15 cellular contexts compared by ENCODE assay signal in the genomic region with DNA sequence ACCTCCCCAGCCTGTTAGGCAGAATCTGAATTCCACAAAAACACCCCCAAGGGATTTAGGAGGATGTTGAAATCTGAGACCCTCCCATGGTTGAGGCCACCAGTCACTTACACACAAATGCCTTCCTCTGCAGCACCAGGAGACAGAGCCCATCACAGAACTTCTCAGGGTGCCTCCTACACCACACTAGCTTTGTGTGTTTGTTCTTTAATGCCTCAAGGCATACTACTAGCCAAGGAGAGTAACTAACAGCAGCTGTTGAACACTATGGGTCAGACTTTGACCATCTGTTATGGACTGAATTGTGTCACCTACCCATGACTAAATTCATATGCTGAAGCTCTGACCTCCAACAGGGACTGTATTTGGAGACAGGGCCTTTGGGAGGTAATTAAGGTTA. TPM values are rescaled to one million over a fixed set of nuclear protein-coding genes. Genes with fewer than 3 reads are reported as not detected.
A peak's percentile ranks its signal among the peaks of the same experiment; 100 is the strongest.
DNase-seq lines count a peak whose midpoint lies in the region; ATAC-seq lines count a peak whose summit lies in the region.
"Had no signal": no experiment of that assay in that cellular context is flagged by ENCODE, and none has a peak within 500 bp of the region (broad histone marks: within the 10 kb centered on the region; RNA-seq: fewer than 3 reads in every experiment).

No MANE protein-coding gene starts in this region.

- CTCF ChIA-PET in activated CD8-positive, alpha-beta memory T cell treated with anti-CD3 and anti-CD28 coated beads, Interleukin-2, amount 10 ng/mL, durations not matched to agents 7 days and 5 days (lab: Charles Lee), result interaction anchor here (1.8 kb wide), 1 partner anchor 8 kb away, joined by 6 read pairs; no protein-coding TSS in a partner anchor

- no peak for DNase-seq in activated CD8-positive, alpha-beta memory T cell treated with anti-CD3 and anti-CD28 coated beads, Interleukin-2, amount 10 ng/mL, durations not matched to agents 7 days and 5 days
- no peak for DNase-seq in activated CD8-positive, alpha-beta memory T cell treated with anti-CD3 and anti-CD28 coated beads, Interleukin-2, amount 50 U/mL, for 4 hours
- peak; percentile 25 for DNase-seq in SK-MEL-5 (ENCODE audit: low read depth, low spot score)
- DNase-seq in left colon, result no peak
- no peak for DNase-seq in NCI-H2227 (lab: John Stamatoyannopoulos, UW; ENCODE audit: unreplicated experiment)
- no peak for DNase-seq in pons (ENCODE audit: low spot score)
- no peak for DNase-seq in NCI-H526 treated with DMSO at 0.1 percent for 48 hours (lab: John Stamatoyannopoulos, UW)
- DNase-seq: activated naive CD8-positive, alpha-beta T cell treated with anti-CD3 and anti-CD28 coated beads for 36 hours; CD8-positive, alpha-beta memory T cell; NCI-H1694; stomach had no signal

- H3K4me1 Mint-ChIP-seq in activated CD8-positive, alpha-beta memory T cell treated with anti-CD3 and anti-CD28 coated beads, Interleukin-2, amount 10 ng/mL, durations not matched to agents 7 days and 5 days, result peaks cover 17% of the 10 kb centered on the region
- peaks cover 26% of the 10 kb centered on the region for H3K4me1 Mint-ChIP-seq in stimulated activated memory B cell treated with anti-CD40 and anti-IgM and Interleukin-4, amounts not matched to agents 10 μg/mL and 1 μg/mL and 100 μg/mL, for 72 hours
- H3K4me1 Mint-ChIP-seq: brain had no signal

- H3K4me3 Mint-ChIP-seq in activated CD8-positive, alpha-beta memory T cell treated with anti-CD3 and anti-CD28 coated beads, Interleukin-2, amount 10 ng/mL, durations not matched to agents 7 days and 5 days, result no peak overlapping the region
- no peak overlapping the region for H3K4me3 Mint-ChIP-seq in stimulated activated memory B cell treated with anti-CD40 and anti-IgM and Interleukin-4, amounts not matched to agents 10 μg/mL and 1 μg/mL and 100 μg/mL, for 72 hours
- H3K4me3 Mint-ChIP-seq: activated naive CD8-positive, alpha-beta T cell treated with anti-CD3 and anti-CD28 coated beads for 36 hours; brain; CD8-positive, alpha-beta memory T cell; neural progenitor cell had no signal

- in situ Hi-C loops in SK-MEL-5 (cut with HindIII; ENCODE audit: low pct_unique_long_range_greater_than_20kb, low sequenced_read_pairs), result no loop called here

- peak overlapping the region; percentile 43 for H3K27ac Mint-ChIP-seq in activated CD8-positive, alpha-beta memory T cell treated with anti-CD3 and anti-CD28 coated beads, Interleukin-2, amount 10 ng/mL, durations not matched to agents 7 days and 5 days
- peak overlapping the region; percentile 46 for H3K27ac Mint-ChIP-seq in stimulated activated memory B cell treated with anti-CD40 and anti-IgM and Interleukin-4, amounts not matched to agents 10 μg/mL and 1 μg/mL and 100 μg/mL, for 72 hours
- H3K27ac Mint-ChIP-seq: activated naive CD8-positive, alpha-beta T cell treated with anti-CD3 and anti-CD28 coated beads for 36 hours; neural progenitor cell had no signal

- H3K9me3 Mint-ChIP-seq in activated CD8-positive, alpha-beta memory T cell treated with anti-CD3 and anti-CD28 coated beads, Interleukin-2, amount 10 ng/mL, durations not matched to agents 7 days and 5 days (ENCODE audit: low read depth), result no peaks in the 10 kb centered on the region
- no peaks in the 10 kb centered on the region for H3K9me3 Mint-ChIP-seq in stimulated activated memory B cell treated with anti-CD40 and anti-IgM and Interleukin-4, amounts not matched to agents 10 μg/mL and 1 μg/mL and 100 μg/mL, for 72 hours
- H3K9me3 Mint-ChIP-seq: activated naive CD8-positive, alpha-beta T cell treated with anti-CD3 and anti-CD28 coated beads for 36 hours; brain; CD8-positive, alpha-beta memory T cell; neural progenitor cell had no signal

- ATAC-seq in activated CD8-positive, alpha-beta memory T cell treated with anti-CD3 and anti-CD28 coated beads, Interleukin-2, amount 10 ng/mL, durations not matched to agents 7 days and 5 days, result no peak
- ATAC-seq in left colon, result peak; percentile 30
- ATAC-seq in stimulated activated memory B cell treated with anti-CD40 and anti-IgM and Interleukin-4, amounts not matched to agents 10 μg/mL and 1 μg/mL and 100 μg/mL, for 72 hours, result no peak
- ATAC-seq: A549 had no signal

- H3K36me3 Mint-ChIP-seq in activated CD8-positive, alpha-beta memory T cell treated with anti-CD3 and anti-CD28 coated beads, Interleukin-2, amount 10 ng/mL, durations not matched to agents 7 days and 5 days, result peaks cover 45% of the 10 kb centered on the region
- H3K36me3 Mint-ChIP-seq in stimulated activated memory B cell treated with anti-CD40 and anti-IgM and Interleukin-4, amounts not matched to agents 10 μg/mL and 1 μg/mL and 100 μg/mL, for 72 hours, result peaks cover 34% of the 10 kb centered on the region

- H3K27me3 Mint-ChIP-seq in activated CD8-positive, alpha-beta memory T cell treated with anti-CD3 and anti-CD28 coated beads, Interleukin-2, amount 10 ng/mL, durations not matched to agents 7 days and 5 days, result no peaks in the 10 kb centered on the region
- H3K27me3 Mint-ChIP-seq in stimulated activated memory B cell treated with anti-CD40 and anti-IgM and Interleukin-4, amounts not matched to agents 10 μg/mL and 1 μg/mL and 100 μg/mL, for 72 hours, result no peaks in the 10 kb centered on the region
- H3K27me3 Mint-ChIP-seq: activated naive CD8-positive, alpha-beta T cell treated with anti-CD3 and anti-CD28 coated beads for 36 hours; brain; CD8-positive, alpha-beta memory T cell had no signal

- intact Hi-C loops in left colon (cut with DNase I, micrococcal nuclease), result no loop called here

RNA-seq across cellular contexts. Expression of a gene that starts 9.5 kb away (rescaled TPM):
- total RNA-seq in activated CD8-positive, alpha-beta memory T cell treated with anti-CD3 and anti-CD28 coated beads, Interleukin-2, amount 10 ng/mL, durations not matched to agents 7 days and 5 days, result 10 to 100 TPM; 16.0 to 21.3 TPM
- 4.8 and 5.5 TPM in 2 replicates for total RNA-seq in SK-MEL-5 (2014; rRNA removed; shearing (Covaris generic))
- 5.9 and 6.9 TPM in 2 replicates for polyA plus RNA-seq in SK-MEL-5 (2015; cell fraction: cytosol; rRNA removed)
- 3.8 and 5.0 TPM in 2 replicates for polyA plus RNA-seq in SK-MEL-5 (2015; cell fraction: nucleus; rRNA removed)
- 10 to 100 TPM in 1 of 2 donors, 1 to 10 TPM in 1; 9.0 to 10.4 TPM for total RNA-seq in left colon

RNA-seq across cellular contexts. Expression of a gene that starts 22.4 kb away (rescaled TPM):
- total RNA-seq in activated CD8-positive, alpha-beta memory T cell treated with anti-CD3 and anti-CD28 coated beads, Interleukin-2, amount 10 ng/mL, durations not matched to agents 7 days and 5 days, result 10 to 100 TPM; 55.4 to 60.0 TPM
- total RNA-seq in SK-MEL-5 (2014; rRNA removed; shearing (Covaris generic)), result 80.3 and 90.8 TPM in 2 replicates
- polyA plus RNA-seq in SK-MEL-5 (2015; cell fraction: cytosol; rRNA removed), result 73.6 and 82.0 TPM in 2 replicates
- 47.3 and 50.7 TPM in 2 replicates for polyA plus RNA-seq in SK-MEL-5 (2015; cell fraction: nucleus; rRNA removed)
- 10 to 100 TPM; 70.7 to 75.0 TPM for total RNA-seq in left colon

RNA-seq across cellular contexts. Expression of a gene that starts 23.4 kb away (rescaled TPM):
- under 1 TPM; 0.87 to 0.88 TPM for total RNA-seq in activated CD8-positive, alpha-beta memory T cell treated with anti-CD3 and anti-CD28 coated beads, Interleukin-2, amount 10 ng/mL, durations not matched to agents 7 days and 5 days
- total RNA-seq in SK-MEL-5 (2014; rRNA removed; shearing (Covaris generic)), result 0.24 and 0.27 TPM in 2 replicates
- 0.07 and 0.60 TPM in 2 replicates for polyA plus RNA-seq in SK-MEL-5 (2015; cell fraction: cytosol; rRNA removed)
- 1.7 and 5.5 TPM in 2 replicates for polyA plus RNA-seq in SK-MEL-5 (2015; cell fraction: nucleus; rRNA removed)
- total RNA-seq in left colon, result 1 to 10 TPM; 6.4 to 9.1 TPM
- polyA plus RNA-seq: CD8-positive, alpha-beta memory T cell had no signal
